Comparison of ENCODE assay signal across 23 cellular contexts in genomic region chr19:45865269-45865948, GRCh38. TPM values are rescaled to one million over a fixed set of nuclear protein-coding genes. Genes with fewer than 3 reads are reported as not detected.
DNase-seq lines count a peak whose midpoint lies in the region; ATAC-seq and TF ChIP-seq lines count a peak whose summit lies in the region.
"Had no signal": no experiment of that assay in that cellular context is flagged by ENCODE, and none has a peak within 500 bp of the region (broad histone marks: within the 10 kb centered on the region; RNA-seq: fewer than 3 reads in every experiment).

No MANE protein-coding gene starts in this region.

- H3K4me1 Mint-ChIP-seq in CD8-positive, alpha-beta T cell (ENCODE audit: low read depth) = peaks cover 29% of the 10 kb centered on the region
- H3K4me1 Mint-ChIP-seq in neural progenitor cell (peaks cover 13% of the 10 kb centered on the region), CD14-positive monocyte (peaks cover 30% of the 10 kb centered on the region)

- H3K9ac ChIP-seq in OCI-LY3 (ENCODE audit: low read length) (no peak overlapping the region), neural progenitor cell (no peak overlapping the region)

- no peak for ATAC-seq in CD8-positive, alpha-beta T cell
- no peak for ATAC-seq in HG03378 (IDR thresholded peaks at IDR 0.05; ENCODE audit: unreplicated experiment)
- ATAC-seq: activated CD8-positive, alpha-beta memory T cell treated with anti-CD3 and anti-CD28 coated beads, Interleukin-2, amount 10 ng/mL, durations not matched to agents 7 days and 5 days; heart left ventricle; naive thymus-derived CD4-positive, alpha-beta T cell; psoas muscle; T-helper 17 cell had no signal

- POLR2A ChIA-PET in CD8-positive, alpha-beta T cell (lab: Charles Lee) = interaction anchor here (1.8 kb wide), 1 partner anchor 17 kb away, joined by 5 read pairs; no protein-coding TSS in a partner anchor

- no peaks in the 10 kb centered on the region for H3K9me3 Mint-ChIP-seq in CD8-positive, alpha-beta T cell
- H3K9me3 Mint-ChIP-seq in neural progenitor cell = peaks cover 2% of the 10 kb centered on the region
- H3K9me3 Mint-ChIP-seq in CD14-positive monocyte = peaks cover 0 to 20% (median 10%) of the 10 kb centered on the region in 7 donors
- H3K9me3 Mint-ChIP-seq: activated B cell treated with CpG ODN at 0.5 μM for 24 hours; naive thymus-derived CD4-positive, alpha-beta T cell; stimulated activated naive CD8-positive, alpha-beta T cell treated with anti-CD3 and anti-CD28 coated beads, Interleukin-15, Interleukin-2, amounts not matched to agents 100 ng/mL and 50 ng/mL, for 24 hours had no signal

- no peak for DNase-seq in CD8-positive, alpha-beta T cell
- no peak for DNase-seq in iPS DF 6.9 (ENCODE audit: low read depth, low spot score)
- no peak for DNase-seq in neural progenitor cell (ENCODE audit: low spot score)
- DNase-seq in CD14-positive monocyte (ENCODE audit: low spot score) = no peak
- no peak for DNase-seq in NCI-H2107 treated with DMSO at 0.1 percent for 48 hours (lab: John Stamatoyannopoulos, UW; ENCODE audit: unreplicated experiment)
- DNase-seq in NCI-H146 (lab: John Stamatoyannopoulos, UW) = no peak
- DNase-seq: activated B cell treated with CpG ODN at 0.5 μM for 24 hours; activated CD8-positive, alpha-beta memory T cell treated with anti-CD3 and anti-CD28 coated beads, Interleukin-2, amount 10 ng/mL, durations not matched to agents 7 days and 5 days; activated naive CD4-positive, alpha-beta T cell; brain microvascular endothelial cell; dermis blood vessel endothelial cell; naive thymus-derived CD4-positive, alpha-beta T cell; NCI-H1694 treated with DMSO at 0.1 percent for 48 hours; psoas muscle; SIG-M5; stimulated activated CD4-positive, alpha-beta T cell treated with anti-CD3 and anti-CD28 coated beads, Interleukin-12 subunit alpha, Interleukin-12 subunit beta, amount 100 ng/mL, for 4 hours; T-helper 17 cell had no signal

- no peaks in the 10 kb centered on the region for H3K9me3 ChIP-seq in CD8-positive, alpha-beta T cell (ENCODE audit: low read length)
- H3K9me3 ChIP-seq in OCI-LY3 (ENCODE audit: insufficient read depth, low read length) (no peaks in the 10 kb centered on the region), iPS DF 6.9 (ENCODE audit: control insufficient read depth, insufficient read depth, low read length) (no peaks in the 10 kb centered on the region), neural progenitor cell (ENCODE audit: low read depth) (no peaks in the 10 kb centered on the region)
- H3K9me3 ChIP-seq: heart left ventricle, psoas muscle, vagina had no signal

- peaks cover 20% of the 10 kb centered on the region for H3K4me1 ChIP-seq in CD8-positive, alpha-beta T cell (ENCODE audit: insufficient read depth, low read length)
- H3K4me1 ChIP-seq in OCI-LY3 (ENCODE audit: low read length) (peaks cover 25% of the 10 kb centered on the region), iPS DF 6.9 (ENCODE audit: control insufficient read depth, insufficient read depth, low read length) (no peaks in the 10 kb centered on the region), neural progenitor cell (peaks cover 4% of the 10 kb centered on the region)

- H3K27ac ChIP-seq in CD8-positive, alpha-beta T cell (ENCODE audit: low read depth, low read length) = no peak overlapping the region
- H3K27ac ChIP-seq in OCI-LY3 (ENCODE audit: low read length) (no peak overlapping the region), iPS DF 6.9 (ENCODE audit: low read length) (no peak overlapping the region), neural progenitor cell (no peak overlapping the region)
- H3K27ac ChIP-seq: brain microvascular endothelial cell, heart left ventricle, psoas muscle, vagina had no signal

- H3F3A ChIP-seq in neural progenitor cell (ENCODE audit: low read depth) = peaks cover 29% of the 10 kb centered on the region

- H3K4me2 ChIP-seq in OCI-LY3 (ENCODE audit: low read length) = peak overlapping the region; percentile 78
- H3K4me2 ChIP-seq in neural progenitor cell = peak overlapping the region; percentile 79

- peaks cover 4% of the 10 kb centered on the region for H3K36me3 ChIP-seq in CD8-positive, alpha-beta T cell (ENCODE audit: insufficient read depth, low read length)
- peaks cover 7% of the 10 kb centered on the region for H3K36me3 ChIP-seq in OCI-LY3 (replicated peaks; ENCODE audit: low read depth, low read length)
- H3K36me3 ChIP-seq in iPS DF 6.9 (ENCODE audit: control insufficient read depth, insufficient read depth, low read length) = no peaks in the 10 kb centered on the region
- no peaks in the 10 kb centered on the region for H3K36me3 ChIP-seq in neural progenitor cell
- H3K36me3 ChIP-seq: brain microvascular endothelial cell, vagina had no signal

- intact Hi-C loops in CD8-positive, alpha-beta T cell (cut with DNase I, micrococcal nuclease) = no loop called here
- intact Hi-C loops in CD14-positive monocyte (cut with micrococcal nuclease) = loop anchor here (10.0 kb wide), 3 partner anchors 59 to 989 kb away; partner anchors contain the start of genes AP2S1 (in 1 of the 2), FBXO46 (in 1 of the 2) and MEIOSIN (in 1 of the 2)

- TF ChIP-seq CTCF in CD8-positive, alpha-beta T cell (IDR thresholded peaks at IDR 0.05) = no peak
- TF ChIP-seq CTCF in OCI-LY3 (IDR thresholded peaks at IDR 0.05; ENCODE audit: low read depth, low read length) (no peak), neural progenitor cell (IDR thresholded peaks at IDR 0.05) (no peak), CD14-positive monocyte (IDR thresholded peaks at IDR 0.05) (no peak)

- peak overlapping the region; percentile 5 for H3K4me3 Mint-ChIP-seq in CD8-positive, alpha-beta T cell
- H3K4me3 Mint-ChIP-seq in neural progenitor cell (no peak overlapping the region), CD14-positive monocyte (peak overlapping the region in 1 of 2 donors; percentile 87)
- H3K4me3 Mint-ChIP-seq: activated B cell treated with CpG ODN at 0.5 μM for 24 hours had no signal

- peaks cover 11% of the 10 kb centered on the region for H3K36me3 Mint-ChIP-seq in CD8-positive, alpha-beta T cell
- H3K36me3 Mint-ChIP-seq in neural progenitor cell (peaks cover 2% of the 10 kb centered on the region), CD14-positive monocyte (peaks cover 9 to 10% of the 10 kb centered on the region in 2 donors)

- peaks cover 16% of the 10 kb centered on the region for H3K27me3 Mint-ChIP-seq in CD8-positive, alpha-beta T cell (ENCODE audit: low read depth)
- H3K27me3 Mint-ChIP-seq in neural progenitor cell (ENCODE audit: insufficient read depth, low read depth) (peaks cover 42% of the 10 kb centered on the region), CD14-positive monocyte (ENCODE audit: low read depth in 3 of 3) (peaks cover 37 to 56% (median 50%) of the 10 kb centered on the region in 3 donors)

- no CpG with 5 or more reads among the region's 9 CpGs for WGBS in iPS DF 6.9 (ENCODE audit: insufficient coverage, insufficient read length)

- H3K27me3 ChIP-seq in CD8-positive, alpha-beta T cell (ENCODE audit: insufficient read depth, low read length) = no peaks in the 10 kb centered on the region
- H3K27me3 ChIP-seq in OCI-LY3 (ENCODE audit: low read depth, low read length) = no peaks in the 10 kb centered on the region
- no peaks in the 10 kb centered on the region for H3K27me3 ChIP-seq in iPS DF 6.9 (ENCODE audit: control insufficient read depth, insufficient read depth, low read length)
- H3K27me3 ChIP-seq in neural progenitor cell = peaks cover 8% of the 10 kb centered on the region

- no peaks in the 10 kb centered on the region for H4K20me1 ChIP-seq in OCI-LY3 (ENCODE audit: insufficient read depth, low read length)
- H4K20me1 ChIP-seq in neural progenitor cell (ENCODE audit: low read depth) = no peaks in the 10 kb centered on the region

- H3K27ac Mint-ChIP-seq in CD8-positive, alpha-beta T cell = no peak overlapping the region
- H3K27ac Mint-ChIP-seq in neural progenitor cell = no peak overlapping the region
- H3K27ac Mint-ChIP-seq in CD14-positive monocyte = no peak overlapping the region
- H3K27ac Mint-ChIP-seq: activated B cell treated with CpG ODN at 0.5 μM for 24 hours; activated CD8-positive, alpha-beta memory T cell treated with anti-CD3 and anti-CD28 coated beads, Interleukin-2, amount 10 ng/mL, durations not matched to agents 7 days and 5 days; stimulated activated naive CD8-positive, alpha-beta T cell treated with anti-CD3 and anti-CD28 coated beads, Interleukin-15, Interleukin-2, amounts not matched to agents 100 ng/mL and 50 ng/mL, for 24 hours had no signal

- no peak overlapping the region for H2AFZ ChIP-seq in OCI-LY3 (ENCODE audit: low read depth, low read length)
- no peak overlapping the region for H2AFZ ChIP-seq in neural progenitor cell (replicated peaks)

- H3K4me3 ChIP-seq in CD8-positive, alpha-beta T cell (ENCODE audit: low read depth, low read length) = no peak overlapping the region
- H3K4me3 ChIP-seq in OCI-LY3 (ENCODE audit: low read length) = peak overlapping the region; percentile 90; the same call in 1 of the 2 replicates
- H3K4me3 ChIP-seq in iPS DF 6.9 (ENCODE audit: low read length) = peak overlapping the region; percentile 78; the same call in 1 of the 2 replicates
- H3K4me3 ChIP-seq in neural progenitor cell = peak overlapping the region; percentile 82
- H3K4me3 ChIP-seq: vagina had no signal

- H3K79me2 ChIP-seq in OCI-LY3 (ENCODE audit: low read length) = peaks cover 23% of the 10 kb centered on the region
- peaks cover 42% of the 10 kb centered on the region for H3K79me2 ChIP-seq in neural progenitor cell (ENCODE audit: low read depth)

- CTCF ChIA-PET in CD8-positive, alpha-beta T cell (lab: Charles Lee) = interaction anchor here (0.9 to 3.0 kb wide), 4 partner anchors 13 to 21 kb away, joined by 3 to 20 read pairs (median 6); partner anchors contain the start of gene IRF2BP1

RNA-seq across cellular contexts. Expression of gene FOXA3, which starts 1.3 kb away (rescaled TPM):
- total RNA-seq in CD8-positive, alpha-beta T cell = not detected
- total RNA-seq in neural progenitor cell (ENCODE audit: low replicate concordance) = 7.3 and 8.4 TPM in 2 replicates
- not detected for polyA plus RNA-seq in CD14-positive monocyte
- total RNA-seq: activated B cell treated with CpG ODN at 0.5 μM for 24 hours; dermis blood vessel endothelial cell; heart left ventricle; naive thymus-derived CD4-positive, alpha-beta T cell; NCI-H460; psoas muscle; T-helper 17 cell; vagina had no signal
- polyA plus RNA-seq: naive thymus-derived CD4-positive, alpha-beta T cell had no signal

RNA-seq across cellular contexts. Expression of gene SYMPK, which starts 2.5 kb away (rescaled TPM):
- 10 to 100 TPM; 52.6 to 54.2 TPM for total RNA-seq in CD8-positive, alpha-beta T cell
- 38.3 and 65.7 TPM in 2 replicates for total RNA-seq in neural progenitor cell (ENCODE audit: low replicate concordance)
- 10 to 100 TPM in 1 of 2 donors, 1 to 10 TPM in 1; 5.6 to 15.7 TPM for polyA plus RNA-seq in CD14-positive monocyte

RNA-seq across cellular contexts. Expression of gene IRF2BP1, which starts 20.5 kb away (rescaled TPM):
- total RNA-seq in CD8-positive, alpha-beta T cell = 10 to 100 TPM; 17.7 to 19.6 TPM
- 9.8 and 34.5 TPM in 2 replicates for total RNA-seq in neural progenitor cell (ENCODE audit: low replicate concordance)
- polyA plus RNA-seq in CD14-positive monocyte = 1 to 10 TPM; 2.0 to 2.1 TPM

RNA-seq across cellular contexts. Expression of gene MYPOP, which starts 37.0 kb away (rescaled TPM):
- 1 to 10 TPM; 3.4 to 3.5 TPM for total RNA-seq in CD8-positive, alpha-beta T cell
- 0.07 and 1.9 TPM in 2 replicates for total RNA-seq in neural progenitor cell (ENCODE audit: low replicate concordance)
- polyA plus RNA-seq in CD14-positive monocyte = under 1 TPM; 0.08 to 0.39 TPM

RNA-seq across cellular contexts. Expression of gene NANOS2, which starts 49.2 kb away (rescaled TPM):
- total RNA-seq in CD8-positive, alpha-beta T cell = not detected
- not detected in 2 replicates for total RNA-seq in neural progenitor cell (ENCODE audit: low replicate concordance)
- polyA plus RNA-seq in CD14-positive monocyte = not detected
- total RNA-seq: activated B cell treated with CpG ODN at 0.5 μM for 24 hours; dermis blood vessel endothelial cell; heart left ventricle; naive thymus-derived CD4-positive, alpha-beta T cell; NCI-H460; psoas muscle; T-helper 17 cell; vagina had no signal
- polyA plus RNA-seq: heart left ventricle; naive thymus-derived CD4-positive, alpha-beta T cell; psoas muscle had no signal

Comparison
In these comparisons a context has a peak if more than half of its experiments do, and no peak if none do; other contexts are left out.
1. intact Hi-C loops: an anchor here in CD14-positive monocyte (10.0 kb wide); none called in CD8-positive, alpha-beta T cell.